Comparison of ENCODE assay signal across 1 cellular context in genomic region chr6:37103169-37104039, GRCh38.
TF ChIP-seq lines count a peak whose summit lies in the region.

No MANE protein-coding gene starts in this region.

TF ChIP-seq in K562, 482 proteins besides CTCF, POLR2A, EP300 and RAD21 (continued from another document and continues in another):
- TF ChIP-seq ZNF518B (CRISPR knock-in tag; IDR thresholded peaks at IDR 0.05) (no peak), SRSF1 (IDR thresholded peaks at IDR 0.05; ENCODE audit: low read depth, low read length) (no peak), FUS (optimal IDR thresholded peaks at IDR 0.05; ENCODE audit: low read depth, low read length) (no peak), MXD1 (CRISPR knock-in tag; IDR thresholded peaks at IDR 0.05; ENCODE audit: borderline replicate concordance, poor library complexity, severe bottlenecking) (no peak), ETS2 (tag; IDR thresholded peaks at IDR 0.05; ENCODE audit: borderline replicate concordance, poor library complexity, severe bottlenecking) (no peak), ZC3H11A (IDR thresholded peaks at IDR 0.05; ENCODE audit: low read depth, low read length) (no peak), NCOA6 (IDR thresholded peaks at IDR 0.05) (peak; percentile 41; the same call in 1 of the 2 replicates), EWSR1 (IDR thresholded peaks at IDR 0.05; ENCODE audit: borderline replicate concordance, low read depth, partially characterized antibody) (no peak), ETV1 (tag; conservative IDR thresholded peaks at IDR 0.05; ENCODE audit: low read depth) (no peak; the same call in 1 of the 2 replicates), ZNF830 (CRISPR knock-in tag; IDR thresholded peaks at IDR 0.05) (no peak), ZNF24 (IDR thresholded peaks at IDR 0.05) (peak; percentile 88), PURB (CRISPR knock-in tag; IDR thresholded peaks at IDR 0.05; ENCODE audit: low read depth) (no peak), ZNF354B (CRISPR knock-in tag; IDR thresholded peaks at IDR 0.05) (no peak), NFIX (CRISPR knock-in tag; IDR thresholded peaks at IDR 0.05; ENCODE audit: low read depth) (0 out of 2 replicates have a peak, but pooled peaks have one; percentile 53), ELK3 (CRISPR knock-in tag; IDR thresholded peaks at IDR 0.05) (peak; percentile 55; the same call in 1 of the 2 replicates), BDP1 (IDR thresholded peaks at IDR 0.05; ENCODE audit: insufficient read depth, insufficient read length) (no peak), TAF1 (IDR thresholded peaks at IDR 0.05; ENCODE audit: control insufficient read depth, extremely low read depth, insufficient read depth, low read length, severe bottlenecking) (no peak), HNRNPK (IDR thresholded peaks at IDR 0.05; ENCODE audit: low read depth, low read length, poor library complexity, severe bottlenecking) (no peak), ARID1B (IDR thresholded peaks at IDR 0.05) (peak; percentile 99), ARID3A (IDR thresholded peaks at IDR 0.05; ENCODE audit: borderline replicate concordance, low read depth, low read length) (peak; percentile 100), ARNT (IDR thresholded peaks at IDR 0.05) (peak; percentile 81 to 95; a peak in 3 of 4 replicates), ZNF318 (IDR thresholded peaks at IDR 0.05; ENCODE audit: borderline replicate concordance in 1 of 2, low read depth in 1 of 2) (peak in 1 of 2 experiments; percentile 98; a peak in 2 of 4 replicates), CEBPG (CRISPR knock-in tag; IDR thresholded peaks at IDR 0.05) (no peak), CEBPG (tag; conservative IDR thresholded peaks at IDR 0.05 in 1 of 2, IDR thresholded peaks at IDR 0.05 in 1 of 2) (no peak), RBFOX2 (IDR thresholded peaks at IDR 0.05; ENCODE audit: low read depth, low read length) (no peak), SNIP1 (IDR thresholded peaks at IDR 0.05; ENCODE audit: low read depth) (no peak), ARID3B (CRISPR knock-in tag; IDR thresholded peaks at IDR 0.05; ENCODE audit: borderline replicate concordance) (no peak), RCOR1 (IDR thresholded peaks at IDR 0.05; ENCODE audit: borderline replicate concordance in 1 of 2, low read depth in 2 of 2, low read length in 2 of 2) (peak; percentile 99 to 100), POU5F1 (IDR thresholded peaks at IDR 0.05; ENCODE audit: borderline replicate concordance, low read depth, low read length, partially characterized antibody) (no peak), MED1 (CRISPR knock-in tag; IDR thresholded peaks at IDR 0.05; ENCODE audit: borderline replicate concordance) (no peak), SMAD1 (IDR thresholded peaks at IDR 0.05; ENCODE audit: low read depth, low read length, partially characterized antibody) (peak; percentile 98), HDAC1 (IDR thresholded peaks at IDR 0.05) (peak; percentile 91 to 98), ZBTB17 (CRISPR knock-in tag; IDR thresholded peaks at IDR 0.05) (no peak), GMEB1 (CRISPR knock-in tag; IDR thresholded peaks at IDR 0.05) (0 out of 2 replicates have a peak, but pooled peaks have one; percentile 21), TCF15 (CRISPR knock-in tag; IDR thresholded peaks at IDR 0.05) (peak; percentile 43; the same call in 1 of the 2 replicates), ZBTB8A (IDR thresholded peaks at IDR 0.05; ENCODE audit: partially characterized antibody) (no peak), HMBOX1 (IDR thresholded peaks at IDR 0.05) (no peak), ZFP36 (IDR thresholded peaks at IDR 0.05; ENCODE audit: low read depth, low read length, partially characterized antibody) (peak; percentile 74), CBX5 (IDR thresholded peaks at IDR 0.05; ENCODE audit: borderline replicate concordance, low read depth) (no peak), NR1H2 (CRISPR knock-in tag; IDR thresholded peaks at IDR 0.05) (no peak), HNRNPUL1 (IDR thresholded peaks at IDR 0.05; ENCODE audit: low read length) (no peak)
